Comparison of ENCODE assay signal across 24 cellular contexts in genomic region chr5:174282391-174282790, GRCh38.
"Had no signal": no experiment of that assay in that cellular context is flagged by ENCODE, and none has a peak within 500 bp of the region (broad histone marks: within the 10 kb centered on the region; RNA-seq: fewer than 3 reads in every experiment).

No MANE protein-coding gene starts in this region.

- H3K4me1 ChIP-seq: ascending aorta, colonic mucosa, heart left ventricle had no signal

- DNase-seq: activated CD4-positive, alpha-beta memory T cell treated with anti-CD3 and anti-CD28 coated beads for 36 hours; activated CD4-positive, alpha-beta T cell treated with anti-CD3 and anti-CD28 coated beads for 36 hours; activated CD4-positive, alpha-beta T cell treated with anti-CD3 and anti-CD28 coated beads, Interleukin-2, amount 10 ng/mL, durations not matched to agents 24 days and 14 days; activated CD4-positive, CD25-positive, alpha-beta regulatory T cell; activated CD4-positive, CD25-positive, alpha-beta regulatory T cell treated with anti-CD3 and anti-CD28 coated beads, Interleukin-2, amount 50 U/mL, for 72 hours; activated CD8-positive, alpha-beta memory T cell treated with anti-CD3 and anti-CD28 coated beads, Interleukin-2, amount 10 ng/mL, durations not matched to agents 7 days and 5 days; activated CD8-positive, alpha-beta memory T cell treated with anti-CD3 and anti-CD28 coated beads, Interleukin-2, amount 50 U/mL, for 4 hours; activated CD8-positive, alpha-beta T cell treated with anti-CD3 and anti-CD28 coated beads, Interleukin-2, amount 10 ng/mL, durations not matched to agents 7 days and 5 days; activated gamma-delta T cell; activated naive CD4-positive, alpha-beta T cell; activated naive CD4-positive, alpha-beta T cell treated with anti-CD3 and anti-CD28 coated beads, Interleukin-2, amount 10 ng/mL, durations not matched to agents 7 days and 5 days; activated naive CD8-positive, alpha-beta T cell treated with anti-CD3 and anti-CD28 coated beads, Interleukin-2, amount 10 ng/mL, durations not matched to agents 7 days and 5 days; activated T-cell treated with anti-CD3 and anti-CD28 coated beads, Interleukin-2, amount 50 U/mL, for 1 hour; activated T-cell treated with anti-CD3 and anti-CD28 coated beads, Interleukin-2, amount 50 U/mL, for 72 hours; brain microvascular endothelial cell; colonic mucosa; effector CD8-positive, alpha-beta T cell; foreskin fibroblast; heart left ventricle; hypothalamus; T-helper 2 cell had no signal

- H3K36me3 ChIP-seq: ascending aorta, brain microvascular endothelial cell, colonic mucosa, heart left ventricle had no signal

- H3K27me3 ChIP-seq: ascending aorta, brain microvascular endothelial cell, colonic mucosa had no signal

- H3K4me3 ChIP-seq: ascending aorta, colonic mucosa, heart left ventricle had no signal

- H3K27ac ChIP-seq: ascending aorta, brain microvascular endothelial cell, colonic mucosa, epithelial cell of prostate, heart left ventricle had no signal

- ATAC-seq: activated CD4-positive, alpha-beta T cell treated with anti-CD3 and anti-CD28 coated beads for 36 hours; activated CD8-positive, alpha-beta memory T cell treated with anti-CD3 and anti-CD28 coated beads, Interleukin-2, amount 10 ng/mL, durations not matched to agents 7 days and 5 days; activated CD8-positive, alpha-beta T cell treated with anti-CD3 and anti-CD28 coated beads, Interleukin-2, amount 10 ng/mL, durations not matched to agents 7 days and 5 days; activated naive CD4-positive, alpha-beta T cell treated with anti-CD3 and anti-CD28 coated beads, Interleukin-2, amount 50 U/mL, for 72 hours; activated T-cell treated with anti-CD3 and anti-CD28 coated beads, Interleukin-2, amount 50 U/mL, for 72 hours; heart left ventricle had no signal

- H3K9me3 ChIP-seq: ascending aorta, colonic mucosa, heart left ventricle had no signal
